26 cellular contexts compared by ENCODE assay signal in genomic region chr3:45865568-45865955, GRCh38. TPM values are rescaled to one million over a fixed set of nuclear protein-coding genes. Genes with fewer than 3 reads are reported as not detected.
A peak's percentile ranks its signal among the peaks of the same experiment; 100 is the strongest.
DNase-seq lines count a peak whose midpoint lies in the region; ATAC-seq and FAIRE-seq lines count a peak whose summit lies in the region.
"Had no signal": no experiment of that assay in that cellular context is flagged by ENCODE, and none has a peak within 500 bp of the region (broad histone marks: within the 10 kb centered on the region; RNA-seq: fewer than 3 reads in every experiment).

No MANE protein-coding gene starts in this region.

- peaks cover 6% of the 10 kb centered on the region for H3K9me3 Mint-ChIP-seq in activated CD8-positive, alpha-beta memory T cell treated with anti-CD3 and anti-CD28 coated beads, Interleukin-2, amount 10 ng/mL, durations not matched to agents 7 days and 5 days (ENCODE audit: low read depth)
- H3K9me3 Mint-ChIP-seq in stimulated activated naive B cell treated with anti-CD40 and anti-IgM and Interleukin-4, amounts not matched to agents 10 μg/mL and 1 μg/mL and 100 μg/mL, for 72 hours: peaks cover 4 to 5% of the 10 kb centered on the region in 2 donors

- peaks cover 85% of the 10 kb centered on the region for H3K27me3 Mint-ChIP-seq in activated CD8-positive, alpha-beta memory T cell treated with anti-CD3 and anti-CD28 coated beads, Interleukin-2, amount 10 ng/mL, durations not matched to agents 7 days and 5 days
- peaks cover 41% of the 10 kb centered on the region for H3K27me3 Mint-ChIP-seq in T-helper 17 cell
- H3K27me3 Mint-ChIP-seq in stimulated activated naive B cell treated with anti-CD40 and anti-IgM and Interleukin-4, amounts not matched to agents 10 μg/mL and 1 μg/mL and 100 μg/mL, for 72 hours: peaks cover 4 to 5% of the 10 kb centered on the region in 2 donors

- H3K4me1 Mint-ChIP-seq in activated CD8-positive, alpha-beta memory T cell treated with anti-CD3 and anti-CD28 coated beads, Interleukin-2, amount 10 ng/mL, durations not matched to agents 7 days and 5 days: peaks cover 78% of the 10 kb centered on the region
- H3K4me1 Mint-ChIP-seq in T-helper 17 cell: peaks cover 28% of the 10 kb centered on the region
- peaks cover 16 to 45% of the 10 kb centered on the region in 2 donors for H3K4me1 Mint-ChIP-seq in stimulated activated naive B cell treated with anti-CD40 and anti-IgM and Interleukin-4, amounts not matched to agents 10 μg/mL and 1 μg/mL and 100 μg/mL, for 72 hours

- H4K8ac ChIP-seq in neuronal stem cell (ENCODE audit: low read depth, low read length): no peak overlapping the region

- H2BK5ac ChIP-seq in neuronal stem cell (ENCODE audit: low read length): no peak overlapping the region

- peak overlapping the region; percentile 74 for H3K27ac ChIP-seq in KOPT-K1 (ENCODE audit: low read depth, low read length, poor library complexity, severe bottlenecking)
- H3K27ac ChIP-seq in neuronal stem cell (replicated peaks; ENCODE audit: low read length): no peak overlapping the region
- H3K27ac ChIP-seq: BLaER1 had no signal

- H3K4me2 ChIP-seq in neuronal stem cell (ENCODE audit: insufficient read depth, low read length, poor library complexity, severe bottlenecking): no peak overlapping the region
- H3K4me2 ChIP-seq: BLaER1 had no signal

- H2AK5ac ChIP-seq in neuronal stem cell (ENCODE audit: low read depth, low read length): no peak overlapping the region

- H3K23ac ChIP-seq in neuronal stem cell (ENCODE audit: low read depth, low read length, poor library complexity): no peak overlapping the region

- H2BK120ac ChIP-seq in neuronal stem cell (ENCODE audit: low read depth, low read length): no peak overlapping the region

- no peak overlapping the region for H3K4me3 ChIP-seq in neuronal stem cell (ENCODE audit: low read length in 2 of 2)
- H3K4me3 ChIP-seq: BLaER1 had no signal

- no peak for DNase-seq in activated CD8-positive, alpha-beta memory T cell treated with anti-CD3 and anti-CD28 coated beads, Interleukin-2, amount 10 ng/mL, durations not matched to agents 7 days and 5 days
- no peak for DNase-seq in activated CD8-positive, alpha-beta memory T cell treated with anti-CD3 and anti-CD28 coated beads for 24 hours
- DNase-seq in T-helper 17 cell (no peak), NCI-H82 treated with DMSO at 0.1 percent for 48 hours (lab: John Stamatoyannopoulos, UW; ENCODE audit: unreplicated experiment) (no peak), neuronal stem cell (ENCODE audit: low spot score) (no peak), HTR-8/SVneo (ENCODE audit: insufficient read length, low spot score) (no peak)
- no peak for DNase-seq in stimulated activated naive B cell treated with anti-CD40 and anti-IgM and Interleukin-4, amounts not matched to agents 10 μg/mL and 1 μg/mL and 100 μg/mL, for 72 hours
- DNase-seq: Caco-2, EL, GDM1, HCEC 1CT, Kasumi-1, NCI-H1105 treated with DMSO at 0.1 percent for 48 hours, NCI-H2081 treated with DMSO at 0.1 percent for 48 hours, NCI-H526, NCI-H82, OCI-M1, T-helper 2 cell had no signal

- H3K4ac ChIP-seq in neuronal stem cell (ENCODE audit: low read length): no peak overlapping the region

- no peaks in the 10 kb centered on the region for H3K4me1 ChIP-seq in neuronal stem cell (ENCODE audit: control insufficient read depth in 2 of 2, insufficient read depth in 1 of 2, low read depth in 1 of 2, low read length in 2 of 2)
- H3K4me1 ChIP-seq: BLaER1 had no signal

- WGBS in neuronal stem cell (ENCODE audit: extremely low coverage in 2 of 2, insufficient read length in 2 of 2, insufficient replicate concordance in 1 of 2), 2 donors: no CpG with 5 or more reads among the region's 6 CpGs

- no peak for ATAC-seq in activated CD8-positive, alpha-beta memory T cell treated with anti-CD3 and anti-CD28 coated beads, Interleukin-2, amount 10 ng/mL, durations not matched to agents 7 days and 5 days
- ATAC-seq in T-helper 17 cell: no peak
- peak; percentile 21 to 37 for ATAC-seq in stimulated activated naive B cell treated with anti-CD40 and anti-IgM and Interleukin-4, amounts not matched to agents 10 μg/mL and 1 μg/mL and 100 μg/mL, for 72 hours (replicated peaks)
- ATAC-seq: SK-N-SH treated with all-trans-retinoic acid at 6 μM for 48 hours had no signal

- H2AFZ ChIP-seq in neuronal stem cell (ENCODE audit: low read length): no peak overlapping the region

- H3K9me3 ChIP-seq in KOPT-K1 (ENCODE audit: insufficient read depth, low read length, poor library complexity, severe bottlenecking) (no peaks in the 10 kb centered on the region), T-helper 17 cell (ENCODE audit: control insufficient read depth, low read length, poor library complexity, severe bottlenecking) (peaks cover 4% of the 10 kb centered on the region), neuronal stem cell (replicated peaks in 1 of 2; ENCODE audit: control insufficient read depth in 2 of 2, insufficient read depth in 1 of 2, low read depth in 1 of 2, low read length in 2 of 2) (no peaks in the 10 kb centered on the region)
- H3K9me3 ChIP-seq: Caco-2 had no signal

- H3K9ac ChIP-seq in neuronal stem cell (ENCODE audit: low read depth, low read length, poor library complexity): no peak overlapping the region
- H3K9ac ChIP-seq: BLaER1 had no signal

- peaks cover 20% of the 10 kb centered on the region for H3K36me3 Mint-ChIP-seq in activated CD8-positive, alpha-beta memory T cell treated with anti-CD3 and anti-CD28 coated beads, Interleukin-2, amount 10 ng/mL, durations not matched to agents 7 days and 5 days
- H3K36me3 Mint-ChIP-seq in T-helper 17 cell (ENCODE audit: low read depth): no peaks in the 10 kb centered on the region
- peaks cover 0 to 5% of the 10 kb centered on the region in 2 donors for H3K36me3 Mint-ChIP-seq in stimulated activated naive B cell treated with anti-CD40 and anti-IgM and Interleukin-4, amounts not matched to agents 10 μg/mL and 1 μg/mL and 100 μg/mL, for 72 hours
- H3K36me3 Mint-ChIP-seq: IgD-negative memory B cell had no signal

- no peak overlapping the region for H3K4me3 Mint-ChIP-seq in activated CD8-positive, alpha-beta memory T cell treated with anti-CD3 and anti-CD28 coated beads, Interleukin-2, amount 10 ng/mL, durations not matched to agents 7 days and 5 days
- H3K4me3 Mint-ChIP-seq in T-helper 17 cell: peak overlapping the region; percentile 43
- peak overlapping the region in 1 of 2 donors; percentile 6 for H3K4me3 Mint-ChIP-seq in stimulated activated naive B cell treated with anti-CD40 and anti-IgM and Interleukin-4, amounts not matched to agents 10 μg/mL and 1 μg/mL and 100 μg/mL, for 72 hours

- no peak overlapping the region for H4K91ac ChIP-seq in neuronal stem cell (ENCODE audit: low read depth, low read length, poor library complexity)

- no peaks in the 10 kb centered on the region for H3K79me1 ChIP-seq in neuronal stem cell (ENCODE audit: low read depth, low read length)

- H2BK15ac ChIP-seq in neuronal stem cell (ENCODE audit: low read length): no peak overlapping the region

- peaks cover 20% of the 10 kb centered on the region for H3K36me3 ChIP-seq in KOPT-K1 (ENCODE audit: insufficient read depth, low read length)
- H3K36me3 ChIP-seq in neuronal stem cell (replicated peaks in 1 of 2; ENCODE audit: control insufficient read depth in 2 of 2, insufficient read depth in 2 of 2, low read length in 2 of 2): no peaks in the 10 kb centered on the region
- H3K36me3 ChIP-seq: BLaER1 had no signal

- CTCF ChIA-PET in activated CD8-positive, alpha-beta memory T cell treated with anti-CD3 and anti-CD28 coated beads, Interleukin-2, amount 10 ng/mL, durations not matched to agents 7 days and 5 days (lab: Charles Lee): interaction anchor here (1.0 to 1.9 kb wide), 5 partner anchors 9 to 64 kb away, joined by 3 to 6 read pairs (median 5); no protein-coding TSS in a partner anchor

- H3K27me3 ChIP-seq in neuronal stem cell (ENCODE audit: control insufficient read depth in 3 of 3, insufficient read depth in 3 of 3, low read depth in 1 of 3, low read length in 3 of 3): peaks cover 0 to 28% (median 0%) of the 10 kb centered on the region in 3 experiments
- H3K27me3 ChIP-seq: BLaER1 had no signal

- no peak overlapping the region for H3K18ac ChIP-seq in neuronal stem cell (ENCODE audit: low read length)

- no peak for FAIRE-seq in HTR-8/SVneo (lab: Jason Lieb, UNC)
- FAIRE-seq: H1, RCC 7860 had no signal

- H3K27ac Mint-ChIP-seq in activated CD8-positive, alpha-beta memory T cell treated with anti-CD3 and anti-CD28 coated beads, Interleukin-2, amount 10 ng/mL, durations not matched to agents 7 days and 5 days: peak overlapping the region; percentile 57
- no peak overlapping the region for H3K27ac Mint-ChIP-seq in T-helper 17 cell
- H3K27ac Mint-ChIP-seq in stimulated activated naive B cell treated with anti-CD40 and anti-IgM and Interleukin-4, amounts not matched to agents 10 μg/mL and 1 μg/mL and 100 μg/mL, for 72 hours: no peak overlapping the region

- H2BK12ac ChIP-seq in neuronal stem cell (ENCODE audit: low read length): no peak overlapping the region

- H3K14ac ChIP-seq in neuronal stem cell (ENCODE audit: low read length): no peak overlapping the region

RNA-seq across cellular contexts. Expression of gene CCR9, which starts 20.8 kb away (rescaled TPM):
- 1 to 10 TPM; 3.2 to 9.7 TPM for total RNA-seq in activated CD8-positive, alpha-beta memory T cell treated with anti-CD3 and anti-CD28 coated beads, Interleukin-2, amount 10 ng/mL, durations not matched to agents 7 days and 5 days
- total RNA-seq in T-helper 17 cell: 1 to 10 TPM; 4.0 to 4.7 TPM
- polyA plus RNA-seq in neuronal stem cell (2013, experiment 1 of 2): not detected
- not detected for polyA plus RNA-seq in neuronal stem cell (2013, experiment 2 of 2)
- total RNA-seq: A172, Caco-2, H1, M059J had no signal
- polyA plus RNA-seq: H1 had no signal

RNA-seq across cellular contexts. Expression of gene LZTFL1, which starts 23.6 kb away (rescaled TPM):
- total RNA-seq in activated CD8-positive, alpha-beta memory T cell treated with anti-CD3 and anti-CD28 coated beads, Interleukin-2, amount 10 ng/mL, durations not matched to agents 7 days and 5 days: 1 to 10 TPM; 6.1 to 9.3 TPM
- total RNA-seq in T-helper 17 cell: 10 to 100 TPM; 13.0 to 18.1 TPM
- polyA plus RNA-seq in neuronal stem cell (2013, experiment 1 of 2): 32.7 TPM
- 34.2 TPM for polyA plus RNA-seq in neuronal stem cell (2013, experiment 2 of 2)

Comparison
In these comparisons a context has a peak if more than half of its experiments do, and no peak if none do; other contexts are left out.
1. ATAC-seq: peak in stimulated activated naive B cell treated with anti-CD40 and anti-IgM and Interleukin-4, amounts not matched to agents 10 μg/mL and 1 μg/mL and 100 μg/mL, for 72 hours (2 of 2); none in activated CD8-positive, alpha-beta memory T cell treated with anti-CD3 and anti-CD28 coated beads, Interleukin-2, amount 10 ng/mL, durations not matched to agents 7 days and 5 days (single experiment) and T-helper 17 cell (single experiment).